In genomic region chr6:166775180-166775922, GRCh38 we compare ENCODE assay signal across 8 cellular contexts.
A peak's percentile ranks its signal among the peaks of the same experiment; 100 is the strongest.
DNase-seq lines count a peak whose midpoint lies in the region; ATAC-seq lines count a peak whose summit lies in the region.

No MANE protein-coding gene starts in this region.

- H3K27ac Mint-ChIP-seq in activated CD4-positive, alpha-beta memory T cell treated with anti-CD3 and anti-CD28 coated beads for 36 hours: no peak overlapping the region
- no peak overlapping the region for H3K27ac Mint-ChIP-seq in effector memory CD8-positive, alpha-beta T cell

- CTCF ChIA-PET in activated CD4-positive, alpha-beta memory T cell treated with anti-CD3 and anti-CD28 coated beads for 36 hours (lab: Charles Lee): interaction anchor here (0.6 to 3.9 kb wide), 52 partner anchors 9 to 516 kb away, joined by 3 to 58 read pairs (median 4); partner anchors contain the start of genes CEP43 and UNC93A

- ATAC-seq in HG02610 (IDR thresholded peaks at IDR 0.05; ENCODE audit: unreplicated experiment) (peak; percentile 48), GM21528 (IDR thresholded peaks at IDR 0.05; ENCODE audit: low FRiP score, unreplicated experiment) (no peak)
- ATAC-seq in effector memory CD8-positive, alpha-beta T cell (replicated peaks): peak; percentile 85

- POLR2A ChIA-PET in activated CD4-positive, alpha-beta memory T cell treated with anti-CD3 and anti-CD28 coated beads for 36 hours (lab: Charles Lee): no interaction called here

- no peaks in the 10 kb centered on the region for H3K4me1 Mint-ChIP-seq in activated CD4-positive, alpha-beta memory T cell treated with anti-CD3 and anti-CD28 coated beads for 36 hours (ENCODE audit: low read depth)
- H3K4me1 Mint-ChIP-seq in effector memory CD8-positive, alpha-beta T cell (ENCODE audit: low read depth in 2 of 2): peaks cover 0 to 3% of the 10 kb centered on the region in 2 donors

- H3K9me3 Mint-ChIP-seq in activated CD4-positive, alpha-beta memory T cell treated with anti-CD3 and anti-CD28 coated beads for 36 hours: no peaks in the 10 kb centered on the region
- H3K9me3 Mint-ChIP-seq in effector memory CD8-positive, alpha-beta T cell: no peaks in the 10 kb centered on the region

- H3K27me3 Mint-ChIP-seq in activated CD4-positive, alpha-beta memory T cell treated with anti-CD3 and anti-CD28 coated beads for 36 hours: no peaks in the 10 kb centered on the region
- H3K27me3 Mint-ChIP-seq in effector memory CD8-positive, alpha-beta T cell: peaks cover 23 to 33% of the 10 kb centered on the region in 2 donors

- intact Hi-C loops in activated CD4-positive, alpha-beta memory T cell treated with anti-CD3 and anti-CD28 coated beads for 36 hours (cut with micrococcal nuclease): loop anchor here (1.0 to 10.0 kb wide), 2 partner anchors 367 to 509 kb away; no protein-coding TSS in a partner anchor

- no peak overlapping the region for H3K4me3 Mint-ChIP-seq in activated CD4-positive, alpha-beta memory T cell treated with anti-CD3 and anti-CD28 coated beads for 36 hours
- no peak overlapping the region for H3K4me3 Mint-ChIP-seq in effector memory CD8-positive, alpha-beta T cell

- DNase-seq in DMS79 (lab: John Stamatoyannopoulos, UW) (peak; percentile 52), NCI-H524 treated with DMSO at 0.1 percent for 48 hours (lab: John Stamatoyannopoulos, UW) (peak; percentile 5), mesenteric fat pad (ENCODE audit: low spot score) (peak; percentile 84)
- peak; percentile 69 for DNase-seq in activated CD4-positive, alpha-beta memory T cell treated with anti-CD3 and anti-CD28 coated beads for 36 hours
- peak; percentile 57 to 66 (median 60) for DNase-seq in effector memory CD8-positive, alpha-beta T cell
- peak; percentile 69 for DNase-seq in stimulated activated CD8-positive, alpha-beta memory T cell treated with anti-CD3 and anti-CD28 coated beads, Interleukin-4, amount 100 ng/mL, for 48 hours

- no peaks in the 10 kb centered on the region for H3K36me3 Mint-ChIP-seq in activated CD4-positive, alpha-beta memory T cell treated with anti-CD3 and anti-CD28 coated beads for 36 hours
- peaks cover 3% of the 10 kb centered on the region for H3K36me3 Mint-ChIP-seq in effector memory CD8-positive, alpha-beta T cell (ENCODE audit: insufficient read depth)

Comparison
In these comparisons a context has a peak if more than half of its experiments do, and no peak if none do; other contexts are left out.
1. DNase-seq: peak in every context shown above with its lines; median percentile 84 in mesenteric fat pad; 69 in activated CD4-positive, alpha-beta memory T cell treated with anti-CD3 and anti-CD28 coated beads for 36 hours; 69 in stimulated activated CD8-positive, alpha-beta memory T cell treated with anti-CD3 and anti-CD28 coated beads, Interleukin-4, amount 100 ng/mL, for 48 hours; 60 in effector memory CD8-positive, alpha-beta T cell; 52 in DMS79; 5 in NCI-H524 treated with DMSO at 0.1 percent for 48 hours.